ENCODE assay signal across 17 cellular contexts in genomic region chr2:124318913-124319312, GRCh38.
"Had no signal": no experiment of that assay in that cellular context is flagged by ENCODE, and none has a peak within 500 bp of the region (broad histone marks: within the 10 kb centered on the region; RNA-seq: fewer than 3 reads in every experiment).

No MANE protein-coding gene starts in this region.

- DNase-seq: activated CD4-positive, alpha-beta T cell treated with anti-CD3 and anti-CD28 coated beads, Interleukin-2, amount 50 U/mL, for 1 hour; activated CD8-positive, alpha-beta memory T cell treated with anti-CD3 and anti-CD28 coated beads for 24 hours; activated naive CD4-positive, alpha-beta T cell treated with Interleukin-2 at 50 U/mL for 16 hours; aorta; cerebellar nuclear complex; effector CD8-positive, alpha-beta T cell; foreskin keratinocyte; left ventricle myocardium inferior; naive thymus-derived CD4-positive, alpha-beta T cell; ovary; stimulated activated CD4-positive, alpha-beta T cell treated with anti-CD3 and anti-CD28 coated beads, Interleukin-12 subunit alpha, Interleukin-12 subunit beta, amount 100 ng/mL, for 4 hours; stimulated activated CD4-positive, alpha-beta T cell treated with anti-CD3 and anti-CD28 coated beads, Interleukin-2, amount 100 ng/mL, for 24 hours; stomach; testis; upper lobe of left lung had no signal

- ATAC-seq: activated CD4-positive, CD25-positive, alpha-beta regulatory T cell treated with anti-CD3 and anti-CD28 coated beads, Interleukin-2, amount 50 U/mL, for 24 hours; activated T-helper 17 cell treated with anti-CD3 and anti-CD28 coated beads, Interleukin-2, amount 50 U/mL, for 72 hours; foreskin keratinocyte; naive thymus-derived CD4-positive, alpha-beta T cell had no signal
